Comparison of ENCODE assay signal across 10 cellular contexts in genomic region chr10:112898540-112899395, GRCh38. TPM values are rescaled to one million over a fixed set of nuclear protein-coding genes. Genes with fewer than 3 reads are reported as not detected.
DNase-seq lines count a peak whose midpoint lies in the region; ATAC-seq and TF ChIP-seq lines count a peak whose summit lies in the region.
"Had no signal": no experiment of that assay in that cellular context is flagged by ENCODE, and none has a peak within 500 bp of the region (broad histone marks: within the 10 kb centered on the region; RNA-seq: fewer than 3 reads in every experiment).

No MANE protein-coding gene starts in this region.

- no peaks in the 10 kb centered on the region for H3K4me1 Mint-ChIP-seq in CD8-positive, alpha-beta T cell (ENCODE audit: low read depth)
- H3K4me1 Mint-ChIP-seq in naive thymus-derived CD8-positive, alpha-beta T cell, result no peaks in the 10 kb centered on the region

- ATAC-seq in HG02588 (IDR thresholded peaks at IDR 0.05; ENCODE audit: unreplicated experiment), result no peak
- no peak for ATAC-seq in CD8-positive, alpha-beta T cell
- ATAC-seq in naive thymus-derived CD8-positive, alpha-beta T cell, result no peak

- H3K27me3 ChIP-seq in CD8-positive, alpha-beta T cell (ENCODE audit: insufficient read depth, low read length), result no peaks in the 10 kb centered on the region

- no peaks in the 10 kb centered on the region for H3K9me3 Mint-ChIP-seq in CD8-positive, alpha-beta T cell
- peaks cover 0 to 1% (median 0%) of the 10 kb centered on the region in 9 donors for H3K9me3 Mint-ChIP-seq in naive thymus-derived CD8-positive, alpha-beta T cell

- no peak overlapping the region for H3K4me3 Mint-ChIP-seq in CD8-positive, alpha-beta T cell
- no peak overlapping the region for H3K4me3 Mint-ChIP-seq in naive thymus-derived CD8-positive, alpha-beta T cell

- H3K36me3 Mint-ChIP-seq in CD8-positive, alpha-beta T cell, result no peaks in the 10 kb centered on the region
- no peaks in the 10 kb centered on the region for H3K36me3 Mint-ChIP-seq in naive thymus-derived CD8-positive, alpha-beta T cell

- WGBS in mesodermal cell (ENCODE audit: insufficient coverage in 2 of 2), 2 experiments, result 4 to 5% methylated on average over 14 to 20 of the region's 24 CpGs

- CTCF ChIA-PET in CD8-positive, alpha-beta T cell (lab: Charles Lee), result no interaction called here

- no peaks in the 10 kb centered on the region for H3K27me3 Mint-ChIP-seq in CD8-positive, alpha-beta T cell (ENCODE audit: low read depth)
- peaks cover 0 to 1% (median 0%) of the 10 kb centered on the region in 5 donors for H3K27me3 Mint-ChIP-seq in naive thymus-derived CD8-positive, alpha-beta T cell

- H3K27ac Mint-ChIP-seq in CD8-positive, alpha-beta T cell, result no peak overlapping the region
- no peak overlapping the region for H3K27ac Mint-ChIP-seq in naive thymus-derived CD8-positive, alpha-beta T cell

- intact Hi-C loops in CD8-positive, alpha-beta T cell (cut with DNase I, micrococcal nuclease), result no loop called here

- no peak overlapping the region for H3K27ac ChIP-seq in mesodermal cell (ENCODE audit: low read depth, low read length, severe bottlenecking)
- no peak overlapping the region for H3K27ac ChIP-seq in CD8-positive, alpha-beta T cell (ENCODE audit: low read depth, low read length)

- peak; percentile 88 for DNase-seq in ACHN
- DNase-seq in NCI-H82 treated with DMSO at 0.1 percent for 48 hours (lab: John Stamatoyannopoulos, UW; ENCODE audit: unreplicated experiment), result peak; percentile 16
- peak; percentile 49 for DNase-seq in fibroblast of the aortic adventitia (ENCODE audit: low read depth)
- DNase-seq in activated gamma-delta T cell (lab: John Stamatoyannopoulos, UW), result no peak
- no peak for DNase-seq in CD8-positive, alpha-beta T cell
- DNase-seq in naive thymus-derived CD8-positive, alpha-beta T cell, result no peak
- DNase-seq: activated naive CD4-positive, alpha-beta T cell treated with anti-CD3 and anti-CD28 coated beads, Interleukin-2, amount 50 U/mL, for 16 hours had no signal

- in situ Hi-C loops in ACHN (cut with HindIII; ENCODE audit: low pct_ligation_motif_present, low pct_unique_long_range_greater_than_20kb, low sequenced_read_pairs), result no loop called here

- no peaks in the 10 kb centered on the region for H3K36me3 ChIP-seq in mesodermal cell (ENCODE audit: control insufficient read depth, insufficient read depth, low read length)
- H3K36me3 ChIP-seq in CD8-positive, alpha-beta T cell (ENCODE audit: insufficient read depth, low read length), result no peaks in the 10 kb centered on the region

- no peaks in the 10 kb centered on the region for H3K9me3 ChIP-seq in mesodermal cell (ENCODE audit: control insufficient read depth, low read length)
- H3K9me3 ChIP-seq in CD8-positive, alpha-beta T cell (ENCODE audit: low read length), result no peaks in the 10 kb centered on the region

- peaks cover 9% of the 10 kb centered on the region for H3K4me1 ChIP-seq in mesodermal cell (ENCODE audit: control insufficient read depth, insufficient read depth, low read length, poor library complexity, severe bottlenecking)
- no peaks in the 10 kb centered on the region for H3K4me1 ChIP-seq in CD8-positive, alpha-beta T cell (ENCODE audit: insufficient read depth, low read length)

- H3K4me3 ChIP-seq in fibroblast of the aortic adventitia (ENCODE audit: low read depth, low read length) (peak overlapping the region; percentile 9), mesodermal cell (ENCODE audit: extremely low read depth, insufficient read depth, low read length, poor library complexity, severe bottlenecking) (peak overlapping the region; percentile 22)
- H3K4me3 ChIP-seq in CD8-positive, alpha-beta T cell (ENCODE audit: low read depth, low read length), result no peak overlapping the region
- H3K4me3 ChIP-seq: lung had no signal

- no peak for TF ChIP-seq CTCF in fibroblast of the aortic adventitia (IDR thresholded peaks at IDR 0.05; ENCODE audit: insufficient read depth, low read length)
- no peak for TF ChIP-seq CTCF in CD8-positive, alpha-beta T cell (IDR thresholded peaks at IDR 0.05)

- POLR2A ChIA-PET in CD8-positive, alpha-beta T cell (lab: Charles Lee), result no interaction called here
- POLR2A ChIA-PET in naive thymus-derived CD8-positive, alpha-beta T cell (lab: Charles Lee), result no interaction called here

RNA-seq across cellular contexts. Expression of gene TCF7L2, which starts 51.3 kb away (rescaled TPM):
- total RNA-seq in fibroblast of the aortic adventitia (ENCODE audit: low replicate concordance), result 8.8 and 14.8 TPM in 2 replicates
- polyA plus RNA-seq in mesodermal cell (2013, experiment 1 of 2), result 26.1 TPM
- polyA plus RNA-seq in mesodermal cell (2013, experiment 2 of 2), result 21.6 TPM
- total RNA-seq in CD8-positive, alpha-beta T cell, result 1 to 10 TPM; 8.6 to 9.6 TPM
- 1 to 10 TPM; 4.3 to 6.0 TPM for total RNA-seq in naive thymus-derived CD8-positive, alpha-beta T cell
- polyA plus RNA-seq in naive thymus-derived CD8-positive, alpha-beta T cell, result 1 to 10 TPM; 1.6 to 4.1 (median 2.1) TPM

Comparison
In these comparisons a context has a peak if more than half of its experiments do, and no peak if none do; other contexts are left out.
1. DNase-seq: peak in ACHN (single experiment), NCI-H82 treated with DMSO at 0.1 percent for 48 hours (single experiment) and fibroblast of the aortic adventitia (single experiment); none in activated gamma-delta T cell (single experiment), CD8-positive, alpha-beta T cell (0 of 7) and naive thymus-derived CD8-positive, alpha-beta T cell (0 of 10).